Comparison of ENCODE assay signal across 9 cellular contexts in genomic region chr7:33632322-33632721, GRCh38.
"Had no signal": no experiment of that assay in that cellular context is flagged by ENCODE, and none has a peak within 500 bp of the region (broad histone marks: within the 10 kb centered on the region; RNA-seq: fewer than 3 reads in every experiment).

No MANE protein-coding gene starts in this region.

- H2AFZ ChIP-seq: GM23248 had no signal

- H3K4me3 Mint-ChIP-seq: HFFc6, IgD-negative memory B cell had no signal

- H3K9me3 Mint-ChIP-seq: HFFc6 had no signal

- ATAC-seq: HCT116, HepG2 had no signal

- H3K27ac ChIP-seq: GM23248, HL-60 had no signal

- H3K4me3 ChIP-seq: GM23248, HAP-1 had no signal

- H3K36me3 ChIP-seq: HAP-1 had no signal

- H3K4me1 ChIP-seq: HAP-1 had no signal

- DNase-seq: GM23248, H7, HFFc6, KBM-7 had no signal

- H3K27ac Mint-ChIP-seq: HFFc6 had no signal

- H3K9ac ChIP-seq: GM23248 had no signal

- H3K9me3 ChIP-seq: HAP-1 had no signal

- H3K27me3 Mint-ChIP-seq: IgD-negative memory B cell had no signal
